Comparison of ENCODE assay signal across 38 cellular contexts in genomic region chr4:165654556-165654955, GRCh38.
"Had no signal": no experiment of that assay in that cellular context is flagged by ENCODE, and none has a peak within 500 bp of the region (broad histone marks: within the 10 kb centered on the region; RNA-seq: fewer than 3 reads in every experiment).

No MANE protein-coding gene starts in this region.

- H3K36me3 Mint-ChIP-seq: activated CD4-positive, alpha-beta memory T cell treated with anti-CD3 and anti-CD28 coated beads for 36 hours; activated naive CD4-positive, alpha-beta T cell treated with anti-CD3 and anti-CD28 coated beads, Interleukin-2, amount 50 U/mL, for 72 hours; activated naive CD8-positive, alpha-beta T cell treated with anti-CD3 and anti-CD28 coated beads for 36 hours; brain had no signal

- H3K36me3 ChIP-seq: adrenal gland, ascending aorta, cardiac muscle cell had no signal

- H3K9me3 ChIP-seq: adrenal gland, ascending aorta had no signal

- H3K27me3 Mint-ChIP-seq: activated B cell treated with CpG ODN at 0.5 μM for 24 hours; activated CD4-positive, alpha-beta memory T cell treated with anti-CD3 and anti-CD28 coated beads for 36 hours; activated CD4-positive, alpha-beta T cell treated with anti-CD3 and anti-CD28 coated beads, Interleukin-2, amount 10 ng/mL, durations not matched to agents 24 days and 14 days; activated CD8-positive, alpha-beta T cell treated with anti-CD3 and anti-CD28 coated beads for 36 hours; activated T-helper 17 cell treated with anti-CD3 and anti-CD28 coated beads, Interleukin-2, amount 50 U/mL, for 72 hours; central memory CD8-positive, alpha-beta T cell had no signal

- H3K4me3 ChIP-seq: adrenal gland, ascending aorta, cardiac muscle cell had no signal

- H3K4me1 Mint-ChIP-seq: activated B cell treated with CpG ODN at 0.5 μM for 24 hours; activated CD4-positive, alpha-beta T cell treated with anti-CD3 and anti-CD28 coated beads, Interleukin-2, amount 10 ng/mL, durations not matched to agents 24 days and 14 days; activated naive CD8-positive, alpha-beta T cell treated with anti-CD3 and anti-CD28 coated beads for 36 hours; activated T-helper 17 cell treated with anti-CD3 and anti-CD28 coated beads, Interleukin-2, amount 50 U/mL, for 72 hours; central memory CD8-positive, alpha-beta T cell had no signal

- FAIRE-seq: bronchial epithelial cell, TTC549 had no signal

- ATAC-seq: activated CD8-positive, alpha-beta T cell treated with anti-CD3 and anti-CD28 coated beads for 36 hours; activated naive CD4-positive, alpha-beta T cell treated with anti-CD3 and anti-CD28 coated beads, Interleukin-2, amount 50 U/mL, for 72 hours; activated T-cell treated with anti-CD3 and anti-CD28 coated beads, Interleukin-2, amount 50 U/mL, for 4 hours; activated T-cell treated with anti-CD3 and anti-CD28 coated beads, Interleukin-2, amount 50 U/mL, for 72 hours; activated T-helper 17 cell treated with anti-CD3 and anti-CD28 coated beads, Interleukin-2, amount 50 U/mL, for 72 hours had no signal

- H3K9me3 Mint-ChIP-seq: activated CD4-positive, alpha-beta T cell treated with anti-CD3 and anti-CD28 coated beads, Interleukin-2, amount 10 ng/mL, durations not matched to agents 24 days and 14 days; activated CD8-positive, alpha-beta T cell treated with anti-CD3 and anti-CD28 coated beads for 36 hours; activated T-helper 1 cell treated with anti-CD3 and anti-CD28 coated beads, Interleukin-12 subunit alpha, Interleukin-12 subunit beta, Interleukin-2, Interleukin-4 antibody, amounts not matched to agents 30 ng/mL and 10 ng/mL and 1 ng/mL, durations not matched to agents 14 hours and 24 hours and 36 hours; activated T-helper 17 cell treated with anti-CD3 and anti-CD28 coated beads, Interleukin-2, amount 50 U/mL, for 72 hours; T-helper 1 cell treated with Interleukin-12 subunit alpha and Interleukin-12 subunit beta and Interleukin-4 antibody, amounts not matched to agents 30 μg/mL and 1 μg/mL, for 36 hours; T-helper 2 cell treated with Interferon-gamma antibody and Interleukin-4, amounts not matched to agents 5 μg/mL and 100 μg/mL, for 36 hours had no signal

- H3K27me3 ChIP-seq: adrenal gland, ascending aorta, cardiac muscle cell had no signal

- H3K27ac ChIP-seq: adrenal gland, ascending aorta, cardiac muscle cell, VCaP had no signal

- H3K4me1 ChIP-seq: adrenal gland, ascending aorta had no signal

- DNase-seq: activated B cell treated with CpG ODN at 0.5 μM for 24 hours; activated CD4-positive, alpha-beta memory T cell treated with anti-CD3 and anti-CD28 coated beads for 36 hours; activated CD4-positive, alpha-beta T cell treated with anti-CD3 and anti-CD28 coated beads for 4 hours; activated CD4-positive, alpha-beta T cell treated with anti-CD3 and anti-CD28 coated beads, Interleukin-2, amount 10 ng/mL, durations not matched to agents 24 days and 14 days; activated CD4-positive, alpha-beta T cell treated with anti-CD3 and anti-CD28 coated beads, Interleukin-2, amount 50 U/mL, for 1 hour; activated CD4-positive, alpha-beta T cell treated with anti-CD3 and anti-CD28 coated beads, Interleukin-2, amount 50 U/mL, for 4 hours; activated CD4-positive, CD25-positive, alpha-beta regulatory T cell treated with anti-CD3 and anti-CD28 coated beads, Interleukin-2, amount 50 U/mL, for 72 hours; activated CD8-positive, alpha-beta memory T cell treated with anti-CD3 and anti-CD28 coated beads, Interleukin-2, amount 50 U/mL, for 4 hours; activated CD8-positive, alpha-beta T cell treated with anti-CD3 and anti-CD28 coated beads for 36 hours; activated effector memory CD4-positive, alpha-beta T cell treated with anti-CD3 and anti-CD28 coated beads, Interleukin-2, amount 50 U/mL, for 16 hours; activated gamma-delta T cell treated with Interleukin-2 at 50 U/mL for 16 hours; activated naive CD4-positive, alpha-beta T cell; activated naive CD4-positive, alpha-beta T cell treated with anti-CD3 and anti-CD28 coated beads for 36 hours; activated naive CD4-positive, alpha-beta T cell treated with anti-CD3 and anti-CD28 coated beads, Interleukin-2, amount 50 U/mL, for 16 hours; activated naive CD8-positive, alpha-beta T cell treated with anti-CD3 and anti-CD28 coated beads for 36 hours; activated T-cell treated with anti-CD3 and anti-CD28 coated beads for 4 hours; activated T-cell treated with anti-CD3 and anti-CD28 coated beads, Interleukin-2, amount 50 U/mL, for 1 hour; activated T-cell treated with anti-CD3 and anti-CD28 coated beads, Interleukin-2, amount 50 U/mL, for 4 hours; activated T-cell treated with anti-CD3 and anti-CD28 coated beads, Interleukin-2, amount 50 U/mL, for 72 hours; adrenal gland; amniotic stem cell; caudate nucleus; cerebellar nuclear complex; T-helper 1 cell; T-helper 2 cell; T-helper 9 cell had no signal

- H3K4me3 Mint-ChIP-seq: activated B cell treated with CpG ODN at 0.5 μM for 24 hours; activated CD4-positive, alpha-beta memory T cell treated with anti-CD3 and anti-CD28 coated beads for 36 hours; activated CD4-positive, alpha-beta T cell treated with anti-CD3 and anti-CD28 coated beads, Interleukin-2, amount 10 ng/mL, durations not matched to agents 24 days and 14 days; activated CD8-positive, alpha-beta T cell treated with anti-CD3 and anti-CD28 coated beads for 36 hours; activated naive CD4-positive, alpha-beta T cell treated with anti-CD3 and anti-CD28 coated beads for 36 hours; activated naive CD8-positive, alpha-beta T cell treated with anti-CD3 and anti-CD28 coated beads for 36 hours; activated T-cell treated with anti-CD3 and anti-CD28 coated beads, Interleukin-2, amount 50 U/mL, for 4 hours; activated T-cell treated with anti-CD3 and anti-CD28 coated beads, Interleukin-2, amount 50 U/mL, for 72 hours; activated T-helper 1 cell treated with anti-CD3 and anti-CD28 coated beads, Interleukin-12 subunit alpha, Interleukin-12 subunit beta, Interleukin-2, Interleukin-4 antibody, amounts not matched to agents 30 ng/mL and 10 ng/mL and 1 ng/mL, durations not matched to agents 14 hours and 24 hours and 36 hours; activated T-helper 17 cell treated with anti-CD3 and anti-CD28 coated beads, Interleukin-2, amount 50 U/mL, for 72 hours; brain; central memory CD8-positive, alpha-beta T cell; T-helper 1 cell treated with Interleukin-12 subunit alpha and Interleukin-12 subunit beta and Interleukin-4 antibody, amounts not matched to agents 30 μg/mL and 1 μg/mL, for 36 hours; T-helper 2 cell treated with Interferon-gamma antibody and Interleukin-4, amounts not matched to agents 5 μg/mL and 100 μg/mL, for 36 hours had no signal

- H3K27ac Mint-ChIP-seq: activated B cell treated with CpG ODN at 0.5 μM for 24 hours; activated CD4-positive, alpha-beta memory T cell treated with anti-CD3 and anti-CD28 coated beads for 36 hours; activated CD4-positive, alpha-beta T cell treated with anti-CD3 and anti-CD28 coated beads, Interleukin-2, amount 10 ng/mL, durations not matched to agents 24 days and 14 days; activated CD8-positive, alpha-beta T cell treated with anti-CD3 and anti-CD28 coated beads for 36 hours; activated naive CD4-positive, alpha-beta T cell treated with anti-CD3 and anti-CD28 coated beads for 36 hours; activated naive CD4-positive, alpha-beta T cell treated with anti-CD3 and anti-CD28 coated beads, Interleukin-2, amount 50 U/mL, for 72 hours; activated naive CD8-positive, alpha-beta T cell treated with anti-CD3 and anti-CD28 coated beads for 36 hours; activated T-cell treated with anti-CD3 and anti-CD28 coated beads, Interleukin-2, amount 50 U/mL, for 72 hours; activated T-helper 1 cell treated with anti-CD3 and anti-CD28 coated beads, Interleukin-12 subunit alpha, Interleukin-12 subunit beta, Interleukin-2, Interleukin-4 antibody, amounts not matched to agents 30 ng/mL and 10 ng/mL and 1 ng/mL, durations not matched to agents 14 hours and 24 hours and 36 hours; activated T-helper 17 cell treated with anti-CD3 and anti-CD28 coated beads, Interleukin-2, amount 50 U/mL, for 72 hours; brain; T-helper 1 cell treated with Interleukin-12 subunit alpha and Interleukin-12 subunit beta and Interleukin-4 antibody, amounts not matched to agents 30 μg/mL and 1 μg/mL, for 36 hours; T-helper 2 cell treated with Interferon-gamma antibody and Interleukin-4, amounts not matched to agents 5 μg/mL and 100 μg/mL, for 36 hours had no signal
